In genomic region chr6:16318953-16319720, GRCh38 we compare ENCODE assay signal across 9 cellular contexts.
DNase-seq lines count a peak whose midpoint lies in the region; ATAC-seq and TF ChIP-seq lines count a peak whose summit lies in the region.
"Had no signal": no experiment of that assay in that cellular context is flagged by ENCODE, and none has a peak within 500 bp of the region (broad histone marks: within the 10 kb centered on the region; RNA-seq: fewer than 3 reads in every experiment).

No MANE protein-coding gene starts in this region.

- no peak for ATAC-seq in CD4-positive, CD25-positive, alpha-beta regulatory T cell (ENCODE audit: low read depth in 2 of 2)
- ATAC-seq in HG03457 (IDR thresholded peaks at IDR 0.05; ENCODE audit: unreplicated experiment): no peak
- ATAC-seq in HG02884 (IDR thresholded peaks at IDR 0.05; ENCODE audit: unreplicated experiment): no peak
- no peak for ATAC-seq in GM21723 (IDR thresholded peaks at IDR 0.05; ENCODE audit: unreplicated experiment)

- no peaks in the 10 kb centered on the region for H3K27me3 Mint-ChIP-seq in CD4-positive, CD25-positive, alpha-beta regulatory T cell
- H3K27me3 Mint-ChIP-seq in chondrocyte (ENCODE audit: low read depth): no peaks in the 10 kb centered on the region

- H3K4me3 ChIP-seq in CD4-positive, CD25-positive, alpha-beta regulatory T cell (ENCODE audit: low read depth, low read length): peak overlapping the region; percentile 65
- H3K4me3 ChIP-seq in Loucy (ENCODE audit: low read length, poor library complexity, severe bottlenecking) (peak overlapping the region; percentile 70), parathyroid adenoma (ENCODE audit: low read depth, low read length) (no peak overlapping the region)

- peak overlapping the region; percentile 91 to 99 (median 96) for H3K27ac Mint-ChIP-seq in CD4-positive, CD25-positive, alpha-beta regulatory T cell
- peak overlapping the region; percentile 96 for H3K27ac Mint-ChIP-seq in chondrocyte (ENCODE audit: unreplicated experiment)

- H3K9me3 Mint-ChIP-seq in CD4-positive, CD25-positive, alpha-beta regulatory T cell: no peaks in the 10 kb centered on the region
- H3K9me3 Mint-ChIP-seq in chondrocyte (ENCODE audit: low read depth): no peaks in the 10 kb centered on the region
- H3K9me3 Mint-ChIP-seq: H9 had no signal

- H3K9ac ChIP-seq in Loucy (ENCODE audit: low read depth, low read length, poor library complexity, severe bottlenecking) (peak overlapping the region; percentile 57), parathyroid adenoma (no peak overlapping the region)

- no peaks in the 10 kb centered on the region for H3K9me2 ChIP-seq in Loucy (replicated peaks; ENCODE audit: low read depth, low read length)

- no peak for DNase-seq in CD4-positive, CD25-positive, alpha-beta regulatory T cell
- DNase-seq in chondrocyte (ENCODE audit: low spot score) (no peak), GM13977 (ENCODE audit: low spot score) (no peak)
- DNase-seq: H9 had no signal

- peak overlapping the region in 3 of 4 donors; percentile 43 to 86 (median 78) for H3K4me3 Mint-ChIP-seq in CD4-positive, CD25-positive, alpha-beta regulatory T cell
- no peak overlapping the region for H3K4me3 Mint-ChIP-seq in chondrocyte (ENCODE audit: unreplicated experiment)
- H3K4me3 Mint-ChIP-seq: H9 had no signal

- in situ Hi-C loops in GM13977 (cut with MboI; ENCODE audit: low pct_unique_long_range_greater_than_20kb, low sequenced_read_pairs, unreplicated experiment): no loop called here

- peaks cover 19 to 73% (median 54%) of the 10 kb centered on the region in 4 donors for H3K4me1 Mint-ChIP-seq in CD4-positive, CD25-positive, alpha-beta regulatory T cell
- H3K4me1 Mint-ChIP-seq in chondrocyte (ENCODE audit: low read depth): peaks cover 66% of the 10 kb centered on the region

- H3K36me3 Mint-ChIP-seq in CD4-positive, CD25-positive, alpha-beta regulatory T cell: peaks cover 12% of the 10 kb centered on the region
- peaks cover 5% of the 10 kb centered on the region for H3K36me3 Mint-ChIP-seq in chondrocyte (ENCODE audit: low read depth)

- peaks cover 64% of the 10 kb centered on the region for H3K4me1 ChIP-seq in CD4-positive, CD25-positive, alpha-beta regulatory T cell (ENCODE audit: control insufficient read depth, insufficient read depth, low read length, poor library complexity, severe bottlenecking)
- H3K4me1 ChIP-seq in Loucy (ENCODE audit: insufficient read depth, low read length, poor library complexity, severe bottlenecking) (peaks cover 59% of the 10 kb centered on the region), parathyroid adenoma (peaks cover 26% of the 10 kb centered on the region)

- peaks cover 10% of the 10 kb centered on the region; the same call in 1 of the 2 replicates for H3F3A ChIP-seq in Loucy (ENCODE audit: low read depth)

- H3K4me2 ChIP-seq in Loucy (ENCODE audit: low read depth, low read length, poor library complexity, severe bottlenecking) (peak overlapping the region; percentile 94), parathyroid adenoma (ENCODE audit: low read length) (no peak overlapping the region)

- H2AFZ ChIP-seq in Loucy (ENCODE audit: low read length) (no peak overlapping the region), parathyroid adenoma (no peak overlapping the region)

- no peaks in the 10 kb centered on the region for H3K36me3 ChIP-seq in CD4-positive, CD25-positive, alpha-beta regulatory T cell (ENCODE audit: control insufficient read depth, insufficient read depth, low read length)
- H3K36me3 ChIP-seq in Loucy (ENCODE audit: insufficient read depth, low read length) (no peaks in the 10 kb centered on the region), parathyroid adenoma (ENCODE audit: control insufficient read depth, insufficient read depth, low read length) (no peaks in the 10 kb centered on the region)

- no peaks in the 10 kb centered on the region for H3K27me3 ChIP-seq in CD4-positive, CD25-positive, alpha-beta regulatory T cell (ENCODE audit: control insufficient read depth, insufficient read depth, low read length)
- no peaks in the 10 kb centered on the region for H3K27me3 ChIP-seq in Loucy (ENCODE audit: insufficient read depth, low read length, poor library complexity, severe bottlenecking)
- H3K27me3 ChIP-seq in parathyroid adenoma (ENCODE audit: control insufficient read depth, insufficient read depth, low read length): no peaks in the 10 kb centered on the region

- H3K27ac ChIP-seq in CD4-positive, CD25-positive, alpha-beta regulatory T cell (ENCODE audit: insufficient read depth, low read length, poor library complexity, severe bottlenecking): peak overlapping the region; percentile 87
- H3K27ac ChIP-seq in parathyroid adenoma: peak overlapping the region; percentile 82

- no peaks in the 10 kb centered on the region for H4K20me1 ChIP-seq in Loucy (ENCODE audit: insufficient read depth, low read length, poor library complexity, severe bottlenecking)

- TF ChIP-seq CTCF in Loucy (conservative IDR thresholded peaks at IDR 0.05; ENCODE audit: low read length) (no peak), chondrocyte (IDR thresholded peaks at IDR 0.05) (no peak), parathyroid adenoma (IDR thresholded peaks at IDR 0.05) (no peak), GM13977 (IDR thresholded peaks at IDR 0.05; ENCODE audit: extremely low read depth, insufficient read depth, missing control alignments) (no peak)

- H3K79me2 ChIP-seq in Loucy (ENCODE audit: insufficient read depth, low read length) (no peaks in the 10 kb centered on the region), parathyroid adenoma (no peaks in the 10 kb centered on the region)

- H3K9me3 ChIP-seq in CD4-positive, CD25-positive, alpha-beta regulatory T cell (ENCODE audit: control insufficient read depth in 2 of 2, low read length in 2 of 2): no peaks in the 10 kb centered on the region
- H3K9me3 ChIP-seq in Loucy (ENCODE audit: insufficient read depth, low read depth, low read length): no peaks in the 10 kb centered on the region
- H3K9me3 ChIP-seq in parathyroid adenoma (ENCODE audit: control insufficient read depth, low read length): no peaks in the 10 kb centered on the region
